In genomic region chr15:39608741-39609140, GRCh38 we compare ENCODE assay signal across 1 cellular context.
TF ChIP-seq lines count a peak whose summit lies in the region.

No MANE protein-coding gene starts in this region.

TF ChIP-seq in WTC11, 78 proteins besides CTCF, POLR2A, EP300 and RAD21 (continued from another document):
- TF ChIP-seq, protein P1, sequence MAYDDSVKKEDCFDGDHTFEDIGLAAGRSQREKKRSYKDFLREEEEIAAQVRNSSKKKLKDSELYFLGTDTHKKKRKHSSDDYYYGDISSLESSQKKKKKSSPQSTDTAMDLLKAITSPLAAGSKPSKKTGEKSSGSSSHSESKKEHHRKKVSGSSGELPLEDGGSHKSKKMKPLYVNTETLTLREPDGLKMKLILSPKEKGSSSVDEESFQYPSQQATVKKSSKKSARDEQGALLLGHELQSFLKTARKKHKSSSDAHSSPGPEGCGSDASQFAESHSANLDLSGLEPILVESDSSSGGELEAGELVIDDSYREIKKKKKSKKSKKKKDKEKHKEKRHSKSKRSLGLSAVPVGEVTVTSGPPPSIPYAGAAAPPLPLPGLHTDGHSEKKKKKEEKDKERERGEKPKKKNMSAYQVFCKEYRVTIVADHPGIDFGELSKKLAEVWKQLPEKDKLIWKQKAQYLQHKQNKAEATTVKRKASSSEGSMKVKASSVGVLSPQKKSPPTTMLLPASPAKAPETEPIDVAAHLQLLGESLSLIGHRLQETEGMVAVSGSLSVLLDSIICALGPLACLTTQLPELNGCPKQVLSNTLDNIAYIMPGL (CRISPR knock-in tag; IDR thresholded peaks at IDR 0.05), result no peak
- TF ChIP-seq NR1H2 (CRISPR knock-in tag; IDR thresholded peaks at IDR 0.05) (no peak), KAT7 (CRISPR knock-in tag; IDR thresholded peaks at IDR 0.05; ENCODE audit: borderline replicate concordance) (no peak), EMX1 (CRISPR knock-in tag; IDR thresholded peaks at IDR 0.05) (no peak), ZNF532 (CRISPR knock-in tag; IDR thresholded peaks at IDR 0.05; ENCODE audit: borderline replicate concordance) (no peak), NR3C1 (CRISPR knock-in tag; conservative IDR thresholded peaks at IDR 0.05; ENCODE audit: low read depth) (no peak), ZBTB43 (CRISPR knock-in tag; IDR thresholded peaks at IDR 0.05) (no peak), ZNF416 (CRISPR knock-in tag; IDR thresholded peaks at IDR 0.05) (no peak), ZNF423 (CRISPR knock-in tag; IDR thresholded peaks at IDR 0.05) (no peak), SP1 (CRISPR knock-in tag; conservative IDR thresholded peaks at IDR 0.05) (no peak)
